ENCODE assay signal across 37 cellular contexts in the genomic region with DNA sequence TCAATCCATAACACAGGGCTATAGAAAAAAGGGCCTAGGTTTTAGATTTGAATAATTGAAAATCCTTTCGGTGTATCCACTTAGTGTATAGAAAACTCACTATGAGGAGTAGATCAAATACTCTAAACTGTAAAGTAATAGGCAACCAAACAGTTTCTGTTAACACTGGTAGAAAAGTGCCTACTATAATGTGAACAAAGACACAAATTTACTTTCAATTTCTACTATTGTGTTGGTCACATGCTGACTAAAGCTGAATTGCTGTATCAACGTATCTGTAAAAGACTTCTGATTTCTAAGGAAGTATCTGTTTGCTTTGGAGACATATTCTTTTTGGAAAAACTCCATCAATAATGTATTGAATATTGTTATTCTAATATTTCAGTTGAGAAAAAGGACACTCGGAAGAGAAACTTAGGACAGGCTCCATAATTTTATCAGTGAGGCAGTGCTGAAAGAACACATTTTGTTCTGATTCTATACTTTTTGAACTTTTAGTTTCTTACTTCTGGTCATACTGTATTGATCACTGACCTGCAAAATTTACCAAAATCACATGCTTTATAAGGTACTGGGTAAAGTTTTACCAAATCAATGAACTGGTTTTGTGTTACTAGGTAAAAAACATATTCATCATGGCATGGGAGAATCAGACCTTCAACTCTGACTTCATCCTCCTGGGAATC. TPM values are rescaled to one million over a fixed set of nuclear protein-coding genes. Genes with fewer than 3 reads are reported as not detected.
"Had no signal": no experiment of that assay in that cellular context is flagged by ENCODE, and none has a peak within 500 bp of the region (broad histone marks: within the 10 kb centered on the region; RNA-seq: fewer than 3 reads in every experiment).

A gene with protein sequence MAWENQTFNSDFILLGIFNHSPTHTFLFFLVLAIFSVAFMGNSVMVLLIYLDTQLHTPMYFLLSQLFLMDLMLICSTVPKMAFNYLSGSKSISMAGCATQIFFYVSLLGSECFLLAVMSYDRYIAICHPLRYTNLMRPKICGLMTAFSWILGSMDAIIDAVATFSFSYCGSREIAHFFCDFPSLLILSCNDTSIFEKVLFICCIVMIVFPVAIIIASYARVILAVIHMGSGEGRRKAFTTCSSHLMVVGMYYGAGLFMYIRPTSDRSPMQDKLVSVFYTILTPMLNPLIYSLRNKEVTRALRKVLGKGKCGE (plus strand): TSS at position 636 of the 686 bp plus-strand sequence. CDS start 0 bp downstream, at position 636.

- H3K4me3 Mint-ChIP-seq: activated B cell treated with CpG ODN at 0.5 μM for 24 hours; activated CD4-positive, alpha-beta memory T cell treated with anti-CD3 and anti-CD28 coated beads for 36 hours; activated CD4-positive, alpha-beta T cell treated with anti-CD3 and anti-CD28 coated beads, Interleukin-2, amount 10 ng/mL, durations not matched to agents 24 days and 14 days; activated CD8-positive, alpha-beta T cell treated with anti-CD3 and anti-CD28 coated beads for 36 hours; activated naive CD4-positive, alpha-beta T cell treated with anti-CD3 and anti-CD28 coated beads for 36 hours; activated naive CD8-positive, alpha-beta T cell treated with anti-CD3 and anti-CD28 coated beads for 36 hours; activated T-cell treated with anti-CD3 and anti-CD28 coated beads, Interleukin-2, amount 50 U/mL, for 4 hours; activated T-cell treated with anti-CD3 and anti-CD28 coated beads, Interleukin-2, amount 50 U/mL, for 72 hours; activated T-helper 1 cell treated with anti-CD3 and anti-CD28 coated beads, Interleukin-12 subunit alpha, Interleukin-12 subunit beta, Interleukin-2, Interleukin-4 antibody, amounts not matched to agents 30 ng/mL and 10 ng/mL and 1 ng/mL, durations not matched to agents 14 hours and 24 hours and 36 hours; activated T-helper 17 cell treated with anti-CD3 and anti-CD28 coated beads, Interleukin-2, amount 50 U/mL, for 72 hours; T-helper 2 cell treated with Interferon-gamma antibody and Interleukin-4, amounts not matched to agents 5 μg/mL and 100 μg/mL, for 36 hours had no signal

- H3K36me3 ChIP-seq: adrenal gland, brain microvascular endothelial cell, breast epithelium had no signal

- H3K4me3 ChIP-seq: adrenal gland, body of pancreas, breast epithelium had no signal

- DNase-seq: activated B cell treated with CpG ODN at 0.5 μM for 24 hours; activated CD4-positive, alpha-beta memory T cell treated with anti-CD3 and anti-CD28 coated beads for 36 hours; activated CD4-positive, alpha-beta T cell treated with anti-CD3 and anti-CD28 coated beads for 4 hours; activated CD4-positive, alpha-beta T cell treated with anti-CD3 and anti-CD28 coated beads, Interleukin-2, amount 10 ng/mL, durations not matched to agents 24 days and 14 days; activated CD4-positive, alpha-beta T cell treated with anti-CD3 and anti-CD28 coated beads, Interleukin-2, amount 50 U/mL, for 1 hour; activated CD4-positive, alpha-beta T cell treated with anti-CD3 and anti-CD28 coated beads, Interleukin-2, amount 50 U/mL, for 4 hours; activated CD4-positive, CD25-positive, alpha-beta regulatory T cell treated with anti-CD3 and anti-CD28 coated beads, Interleukin-2, amount 50 U/mL, for 72 hours; activated CD8-positive, alpha-beta memory T cell treated with anti-CD3 and anti-CD28 coated beads, Interleukin-2, amount 50 U/mL, for 4 hours; activated CD8-positive, alpha-beta T cell treated with anti-CD3 and anti-CD28 coated beads for 36 hours; activated effector memory CD4-positive, alpha-beta T cell treated with anti-CD3 and anti-CD28 coated beads, Interleukin-2, amount 50 U/mL, for 16 hours; activated gamma-delta T cell treated with Interleukin-2 at 50 U/mL for 16 hours; activated naive CD4-positive, alpha-beta T cell; activated naive CD4-positive, alpha-beta T cell treated with anti-CD3 and anti-CD28 coated beads for 36 hours; activated naive CD4-positive, alpha-beta T cell treated with anti-CD3 and anti-CD28 coated beads, Interleukin-2, amount 50 U/mL, for 16 hours; activated naive CD8-positive, alpha-beta T cell treated with anti-CD3 and anti-CD28 coated beads for 36 hours; activated T-cell treated with anti-CD3 and anti-CD28 coated beads for 4 hours; activated T-cell treated with anti-CD3 and anti-CD28 coated beads, Interleukin-2, amount 50 U/mL, for 1 hour; activated T-cell treated with anti-CD3 and anti-CD28 coated beads, Interleukin-2, amount 50 U/mL, for 4 hours; activated T-cell treated with anti-CD3 and anti-CD28 coated beads, Interleukin-2, amount 50 U/mL, for 72 hours; adrenal gland; amniotic stem cell; aorta; body of pancreas; brain microvascular endothelial cell; central memory CD4-positive, alpha-beta T cell; T-helper 2 cell; T-helper 9 cell had no signal

- H3K36me3 Mint-ChIP-seq: activated CD4-positive, alpha-beta memory T cell treated with anti-CD3 and anti-CD28 coated beads for 36 hours; activated naive CD8-positive, alpha-beta T cell treated with anti-CD3 and anti-CD28 coated beads for 36 hours had no signal

- H3K27ac ChIP-seq: adrenal gland, body of pancreas, brain microvascular endothelial cell, breast epithelium, VCaP had no signal

- H3K4me1 ChIP-seq: adrenal gland, body of pancreas, breast epithelium had no signal

- ATAC-seq: activated CD8-positive, alpha-beta T cell treated with anti-CD3 and anti-CD28 coated beads for 36 hours; activated naive CD4-positive, alpha-beta T cell treated with anti-CD3 and anti-CD28 coated beads, Interleukin-2, amount 50 U/mL, for 72 hours; activated T-cell treated with anti-CD3 and anti-CD28 coated beads, Interleukin-2, amount 50 U/mL, for 4 hours; activated T-cell treated with anti-CD3 and anti-CD28 coated beads, Interleukin-2, amount 50 U/mL, for 72 hours; activated T-helper 17 cell treated with anti-CD3 and anti-CD28 coated beads, Interleukin-2, amount 50 U/mL, for 72 hours; body of pancreas had no signal

- H3K27me3 Mint-ChIP-seq: activated B cell treated with CpG ODN at 0.5 μM for 24 hours; activated CD4-positive, alpha-beta memory T cell treated with anti-CD3 and anti-CD28 coated beads for 36 hours; activated CD4-positive, alpha-beta T cell treated with anti-CD3 and anti-CD28 coated beads, Interleukin-2, amount 10 ng/mL, durations not matched to agents 24 days and 14 days; activated CD8-positive, alpha-beta T cell treated with anti-CD3 and anti-CD28 coated beads for 36 hours had no signal

- H3K9me3 ChIP-seq: adrenal gland, body of pancreas had no signal

- H3K4me1 Mint-ChIP-seq: activated CD4-positive, alpha-beta T cell treated with anti-CD3 and anti-CD28 coated beads, Interleukin-2, amount 10 ng/mL, durations not matched to agents 24 days and 14 days; activated naive CD8-positive, alpha-beta T cell treated with anti-CD3 and anti-CD28 coated beads for 36 hours; activated T-helper 17 cell treated with anti-CD3 and anti-CD28 coated beads, Interleukin-2, amount 50 U/mL, for 72 hours had no signal

- H3K27me3 ChIP-seq: adrenal gland, body of pancreas, brain microvascular endothelial cell, breast epithelium had no signal

- H3K27ac Mint-ChIP-seq: activated B cell treated with CpG ODN at 0.5 μM for 24 hours; activated CD4-positive, alpha-beta memory T cell treated with anti-CD3 and anti-CD28 coated beads for 36 hours; activated CD4-positive, alpha-beta T cell treated with anti-CD3 and anti-CD28 coated beads, Interleukin-2, amount 10 ng/mL, durations not matched to agents 24 days and 14 days; activated CD8-positive, alpha-beta T cell treated with anti-CD3 and anti-CD28 coated beads for 36 hours; activated naive CD4-positive, alpha-beta T cell treated with anti-CD3 and anti-CD28 coated beads for 36 hours; activated naive CD4-positive, alpha-beta T cell treated with anti-CD3 and anti-CD28 coated beads, Interleukin-2, amount 50 U/mL, for 72 hours; activated naive CD8-positive, alpha-beta T cell treated with anti-CD3 and anti-CD28 coated beads for 36 hours; activated T-cell treated with anti-CD3 and anti-CD28 coated beads, Interleukin-2, amount 50 U/mL, for 72 hours; activated T-helper 1 cell treated with anti-CD3 and anti-CD28 coated beads, Interleukin-12 subunit alpha, Interleukin-12 subunit beta, Interleukin-2, Interleukin-4 antibody, amounts not matched to agents 30 ng/mL and 10 ng/mL and 1 ng/mL, durations not matched to agents 14 hours and 24 hours and 36 hours; activated T-helper 17 cell treated with anti-CD3 and anti-CD28 coated beads, Interleukin-2, amount 50 U/mL, for 72 hours; T-helper 2 cell treated with Interferon-gamma antibody and Interleukin-4, amounts not matched to agents 5 μg/mL and 100 μg/mL, for 36 hours had no signal

RNA-seq across cellular contexts. Expression of the gene that starts here (rescaled TPM):
- total RNA-seq: activated B cell treated with CpG ODN at 0.5 μM for 24 hours; activated CD4-positive, alpha-beta memory T cell treated with anti-CD3 and anti-CD28 coated beads for 36 hours; activated CD4-positive, alpha-beta T cell treated with anti-CD3 and anti-CD28 coated beads, Interleukin-2, amount 10 ng/mL, durations not matched to agents 24 days and 14 days; activated CD8-positive, alpha-beta memory T cell treated with anti-CD3 and anti-CD28 coated beads for 36 hours; activated CD8-positive, alpha-beta T cell treated with anti-CD3 and anti-CD28 coated beads for 36 hours; activated naive CD4-positive, alpha-beta T cell treated with anti-CD3 and anti-CD28 coated beads for 36 hours; activated naive CD4-positive, alpha-beta T cell treated with anti-CD3 and anti-CD28 coated beads, Interleukin-2, amount 50 U/mL, for 72 hours; activated naive CD8-positive, alpha-beta T cell treated with anti-CD3 and anti-CD28 coated beads for 36 hours; activated T-cell treated with anti-CD3 and anti-CD28 coated beads, Interleukin-2, amount 50 U/mL, for 4 hours; activated T-cell treated with anti-CD3 and anti-CD28 coated beads, Interleukin-2, amount 50 U/mL, for 72 hours; activated T-helper 1 cell treated with anti-CD3 and anti-CD28 coated beads, Interleukin-12 subunit alpha, Interleukin-12 subunit beta, Interleukin-2, Interleukin-4 antibody, amounts not matched to agents 30 ng/mL and 10 ng/mL and 1 ng/mL, durations not matched to agents 14 hours and 24 hours and 36 hours; activated T-helper 17 cell treated with anti-CD3 and anti-CD28 coated beads, Interleukin-2, amount 50 U/mL, for 72 hours; adrenal gland; aorta; astrocyte; body of pancreas; breast epithelium; cardiac septum; cerebellum had no signal
